In the genomic region with DNA sequence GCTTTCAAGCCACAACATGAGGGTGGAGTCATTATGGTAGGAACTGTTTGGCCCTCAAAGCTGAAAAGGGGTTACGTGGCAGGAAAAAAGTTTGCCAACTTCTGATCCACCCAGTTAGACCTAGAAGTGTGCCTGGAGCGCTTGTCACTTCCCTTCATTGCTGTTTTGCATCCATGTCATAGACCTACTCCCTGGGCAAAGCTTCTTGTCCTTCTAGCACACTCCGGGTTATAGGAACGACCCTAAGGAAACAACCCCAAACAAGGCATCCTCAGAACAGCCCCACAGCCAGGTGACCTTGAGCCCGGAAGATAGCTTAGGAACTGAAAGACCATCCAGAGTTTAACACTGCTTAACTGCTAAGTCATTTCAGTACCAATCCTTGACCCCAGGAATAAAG, we compare ENCODE assay signal across 7 cellular contexts.
"Had no signal": no experiment of that assay in that cellular context is flagged by ENCODE, and none has a peak within 500 bp of the region (broad histone marks: within the 10 kb centered on the region; RNA-seq: fewer than 3 reads in every experiment).

No MANE protein-coding gene starts in this region.

- H3K9me3 Mint-ChIP-seq: H9 had no signal

- H2AFZ ChIP-seq: GM23248 had no signal

- H3K27ac ChIP-seq: GM23248, HL-60 had no signal

- H3K4me3 Mint-ChIP-seq: H9 had no signal

- H3K4me3 ChIP-seq: GM23248, K562 had no signal

- ATAC-seq: K562 had no signal

- DNase-seq: GM23248, GOT3, H9, HCEC 1CT, IMR-90 had no signal

- H3K27ac Mint-ChIP-seq: H9 had no signal
